ENCODE assay signal across 20 cellular contexts in the genomic region with DNA sequence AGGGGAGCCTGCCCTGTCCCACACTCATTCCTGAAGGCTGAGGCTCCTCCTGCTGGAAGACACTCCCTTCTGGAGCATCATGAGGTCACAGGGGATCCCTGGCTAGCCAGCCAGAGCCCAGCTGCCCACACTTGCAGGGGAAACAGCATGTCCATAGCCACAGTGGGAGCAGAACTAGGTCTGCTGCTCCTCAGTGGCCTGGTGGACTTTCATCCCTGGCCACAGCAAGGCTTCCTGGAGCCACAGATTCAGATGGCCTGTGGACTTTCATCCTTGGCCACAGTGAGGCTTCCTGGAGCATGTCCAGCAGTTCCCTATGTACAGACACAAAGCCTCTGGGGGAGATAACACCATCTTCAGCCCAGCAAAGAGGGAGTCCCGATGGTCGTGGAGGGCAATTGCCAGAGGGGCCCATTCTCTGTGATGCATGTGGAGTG. TPM values are rescaled to one million over a fixed set of nuclear protein-coding genes. Genes with fewer than 3 reads are reported as not detected.
A peak's percentile ranks its signal among the peaks of the same experiment; 100 is the strongest.
DNase-seq lines count a peak whose midpoint lies in the region; ATAC-seq and TF ChIP-seq lines count a peak whose summit lies in the region.
"Had no signal": no experiment of that assay in that cellular context is flagged by ENCODE, and none has a peak within 500 bp of the region (broad histone marks: within the 10 kb centered on the region; RNA-seq: fewer than 3 reads in every experiment).

No MANE protein-coding gene starts in this region.

- no peaks in the 10 kb centered on the region for H3K27me3 ChIP-seq in Panc1 (ENCODE audit: control insufficient read depth, insufficient read depth, low read length)
- H3K27me3 ChIP-seq: BE2C had no signal

- peak overlapping the region; percentile 61; the same call in 1 of the 2 replicates for H3K27ac ChIP-seq in Panc1 (ENCODE audit: low read length)
- H3K27ac ChIP-seq: skin epidermis, thoracic aorta had no signal

- peaks cover 10% of the 10 kb centered on the region for H3K27me3 Mint-ChIP-seq in progenitor cell of endocrine pancreas

- in situ Hi-C loops in Panc1 (cut with HindIII; ENCODE audit: low pct_unique_long_range_greater_than_20kb, low sequenced_read_pairs) = no loop called here

- peak; percentile 18 for DNase-seq in D341Med (ENCODE audit: low spot score)
- no peak for DNase-seq in Panc1 (ENCODE audit: low read depth, low spot score)
- peak; percentile 49 for DNase-seq in hepatic stellate cell (ENCODE audit: low spot score)
- no peak for DNase-seq in progenitor cell of endocrine pancreas (ENCODE audit: low spot score, unreplicated experiment)
- DNase-seq in KG1 (lab: John Stamatoyannopoulos, UW) = no peak
- no peak for DNase-seq in occipital lobe (lab: John Stamatoyannopoulos, UW)
- no peak for DNase-seq in globus pallidus (ENCODE audit: low spot score)
- DNase-seq: BE2C, Calu3, hippocampal formation, Kasumi-1, kidney, midbrain, NCI-H1105 treated with DMSO at 0.1 percent for 48 hours, NCI-H774, nucleus accumbens had no signal

- intact Hi-C loops in Panc1 (cut with micrococcal nuclease; ENCODE audit: unreplicated experiment) = no loop called here

- no peak overlapping the region for H3K4me3 ChIP-seq in Panc1 (ENCODE audit: low read depth in 2 of 2, low read length in 2 of 2)
- H3K4me3 ChIP-seq: skin epidermis, thoracic aorta had no signal

- no peaks in the 10 kb centered on the region for H3K9me3 Mint-ChIP-seq in progenitor cell of endocrine pancreas (ENCODE audit: low read depth)

- peaks cover 12% of the 10 kb centered on the region for H3K4me1 Mint-ChIP-seq in progenitor cell of endocrine pancreas (ENCODE audit: low read depth)

- ATAC-seq in Panc1 (no peak), GM19328 (IDR thresholded peaks at IDR 0.05; ENCODE audit: unreplicated experiment) (no peak)

- TF ChIP-seq CTCF in Panc1 (IDR thresholded peaks at IDR 0.05) = no peak
- no peak for TF ChIP-seq CTCF in progenitor cell of endocrine pancreas (IDR thresholded peaks at IDR 0.05; ENCODE audit: unreplicated experiment)

- POLR2A ChIA-PET in Panc1 (lab: Charles Lee) = no interaction called here

- peak overlapping the region; percentile 16 for H3K27ac Mint-ChIP-seq in progenitor cell of endocrine pancreas

- no peaks in the 10 kb centered on the region for H3K36me3 Mint-ChIP-seq in progenitor cell of endocrine pancreas (ENCODE audit: insufficient read depth)

- no peak overlapping the region for H3K4me3 Mint-ChIP-seq in progenitor cell of endocrine pancreas (ENCODE audit: low read depth)

- CTCF ChIA-PET in Panc1 (lab: Charles Lee) = no interaction called here

- H3K4me1 ChIP-seq in Panc1 (ENCODE audit: control insufficient read depth, insufficient read depth, low read length) = peaks cover 19% of the 10 kb centered on the region

- no peaks in the 10 kb centered on the region for H3K9me3 ChIP-seq in Panc1 (ENCODE audit: control insufficient read depth, insufficient read depth, low read depth, low read length)
- H3K9me3 ChIP-seq: BE2C, thoracic aorta had no signal

- H3K36me3 ChIP-seq in Panc1 (ENCODE audit: control insufficient read depth, insufficient read depth, low read length) = no peaks in the 10 kb centered on the region
- H3K36me3 ChIP-seq: BE2C, thoracic aorta had no signal

- BruUV-seq in Panc1 (replicated peaks; lab: Mats Ljungman, UMichigan) = no TSS peak

RNA-seq across cellular contexts. Expression of a gene that starts 5.9 kb away (rescaled TPM):
- total RNA-seq in Panc1 (2021; ENCODE audit: unreplicated experiment) = 16.4 TPM
- polyA plus RNA-seq in Panc1 (2012; ENCODE audit: insufficient read length) = 4.8 TPM
- 0.07 TPM in 2 replicates for total RNA-seq in progenitor cell of endocrine pancreas
- 2.2 TPM for total RNA-seq in occipital lobe

RNA-seq across cellular contexts. Expression of a gene that starts 25.2 kb away (rescaled TPM):
- total RNA-seq in Panc1 (2021; ENCODE audit: unreplicated experiment) (17.3 TPM), progenitor cell of endocrine pancreas (not detected in 2 replicates), occipital lobe (not detected)
- 29.4 TPM for polyA plus RNA-seq in Panc1 (2012; ENCODE audit: insufficient read length)
- total RNA-seq: Calu3, G401, kidney, thoracic aorta had no signal

Comparison
In these comparisons a context has a peak if more than half of its experiments do, and no peak if none do; other contexts are left out.
1. DNase-seq: peak in D341Med (single experiment) and hepatic stellate cell (single experiment); none in Panc1 (single experiment), progenitor cell of endocrine pancreas (single experiment), KG1 (single experiment), occipital lobe (single experiment) and globus pallidus (single experiment).
2. RNA of a gene that starts 25.2 kb away (total RNA-seq): 17.3 TPM in Panc1 (single experiment); not detected in occipital lobe (single experiment) and not detected in progenitor cell of endocrine pancreas; every median in the first group is over 10 times any median in the second.